ENCODE assay signal across 33 cellular contexts in the genomic region with DNA sequence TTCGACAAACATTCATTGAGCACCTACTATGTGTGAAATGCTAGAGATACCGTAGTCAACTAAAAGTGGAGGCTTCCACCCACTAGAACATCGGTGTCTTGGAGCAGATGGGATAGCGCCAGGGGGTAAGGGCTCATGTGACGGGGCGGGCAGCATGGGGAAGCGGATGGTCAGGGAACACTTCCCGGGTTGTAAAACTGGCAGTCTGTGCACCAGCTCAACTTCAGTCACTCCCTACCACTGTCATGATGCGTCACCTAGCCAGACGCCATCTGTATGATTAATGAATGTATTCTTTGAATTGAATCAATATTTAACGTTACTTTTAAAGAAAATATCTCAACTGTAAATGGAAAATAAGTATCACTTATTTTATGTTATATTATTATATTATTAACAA.
"Had no signal": no experiment of that assay in that cellular context is flagged by ENCODE, and none has a peak within 500 bp of the region (broad histone marks: within the 10 kb centered on the region; RNA-seq: fewer than 3 reads in every experiment).

No MANE protein-coding gene starts in this region.

- DNase-seq: activated CD4-positive, alpha-beta T cell treated with anti-CD3 and anti-CD28 coated beads, Interleukin-2, amount 10 ng/mL, durations not matched to agents 7 days and 5 days; activated CD4-positive, alpha-beta T cell treated with anti-CD3 and anti-CD28 coated beads, Interleukin-2, amount 50 U/mL, for 48 hours; activated CD8-positive, alpha-beta T cell treated with anti-CD3 and anti-CD28 coated beads, Interleukin-2, amount 10 ng/mL, durations not matched to agents 7 days and 5 days; activated gamma-delta T cell; activated naive CD4-positive, alpha-beta T cell treated with anti-CD3 and anti-CD28 coated beads for 36 hours; activated naive CD8-positive, alpha-beta T cell treated with anti-CD3 and anti-CD28 coated beads, Interleukin-2, amount 50 U/mL, for 24 hours; activated T-cell treated with anti-CD3 and anti-CD28 coated beads, Interleukin-2, amount 50 U/mL, for 24 hours; MM.1S; MV-4-11; NCI-H1092 treated with DMSO at 0.1 percent for 48 hours; NCI-H1417; NCI-H146; NCI-H187; NCI-H2029 treated with DMSO at 0.1 percent for 48 hours; NCI-H2107; NCI-H226; NCI-H526; NCI-H748 treated with DMSO at 0.1 percent for 48 hours; NK-92 treated with Interleukin-12 subunit alpha and Interleukin-12 subunit beta, amount 100 ng/mL, for 24 hours; PC-3; Peyer's patch; SJCRH30; T1000; WERI-Rb-1 had no signal

- H3K9me3 Mint-ChIP-seq: activated CD4-positive, alpha-beta T cell treated with anti-CD3 and anti-CD28 coated beads, Interleukin-2, amount 10 ng/mL, durations not matched to agents 7 days and 5 days; activated naive CD4-positive, alpha-beta T cell treated with anti-CD3 and anti-CD28 coated beads for 36 hours; activated naive CD8-positive, alpha-beta T cell treated with anti-CD3 and anti-CD28 coated beads, Interleukin-2, amount 50 U/mL, for 24 hours; activated T-cell treated with anti-CD3 and anti-CD28 coated beads, Interleukin-2, amount 50 U/mL, for 24 hours; activated T-helper 2 cell treated with anti-CD3 and anti-CD28 coated beads, Interferon-gamma antibody, Interleukin-2, Interleukin-4, amounts not matched to agents 10 μg/mL and 5 μg/mL and 100 μg/mL, durations not matched to agents 14 hours and 24 hours and 36 hours; central memory CD8-positive, alpha-beta T cell had no signal

- H3K9me3 ChIP-seq: ascending aorta, Peyer's patch, SJCRH30 had no signal

- H3K27me3 ChIP-seq: ascending aorta, cardiac muscle cell, Peyer's patch, SJCRH30 had no signal

- H3K4me3 ChIP-seq: ascending aorta, cardiac muscle cell, Peyer's patch, SJCRH30, SK-N-MC had no signal

- H3K27ac ChIP-seq: ascending aorta, cardiac muscle cell, KMS-11, Peyer's patch, RWPE1, SJCRH30, SK-N-MC had no signal

- H3K36me3 ChIP-seq: ascending aorta, cardiac muscle cell, Peyer's patch, SJCRH30 had no signal

- H3K4me2 ChIP-seq: KMS-11 had no signal

- ATAC-seq: activated CD8-positive, alpha-beta T cell treated with anti-CD3 and anti-CD28 coated beads, Interleukin-2, amount 10 ng/mL, durations not matched to agents 7 days and 5 days; activated naive CD8-positive, alpha-beta T cell treated with anti-CD3 and anti-CD28 coated beads, Interleukin-2, amount 50 U/mL, for 24 hours; PC-3; Right ventricle myocardium inferior had no signal

- H3K4me1 ChIP-seq: ascending aorta, Peyer's patch, SJCRH30 had no signal

- H3K27ac Mint-ChIP-seq: activated CD4-positive, alpha-beta T cell treated with anti-CD3 and anti-CD28 coated beads, Interleukin-2, amount 10 ng/mL, durations not matched to agents 7 days and 5 days; activated CD8-positive, alpha-beta T cell treated with anti-CD3 and anti-CD28 coated beads, Interleukin-2, amount 10 ng/mL, durations not matched to agents 7 days and 5 days; activated naive CD4-positive, alpha-beta T cell treated with anti-CD3 and anti-CD28 coated beads for 36 hours; activated naive CD8-positive, alpha-beta T cell; activated naive CD8-positive, alpha-beta T cell treated with anti-CD3 and anti-CD28 coated beads, Interleukin-2, amount 50 U/mL, for 24 hours; activated T-cell treated with anti-CD3 and anti-CD28 coated beads, Interleukin-2, amount 50 U/mL, for 24 hours; activated T-helper 2 cell treated with anti-CD3 and anti-CD28 coated beads, Interferon-gamma antibody, Interleukin-2, Interleukin-4, amounts not matched to agents 10 μg/mL and 5 μg/mL and 100 μg/mL, durations not matched to agents 14 hours and 24 hours and 36 hours had no signal

- H3K36me3 Mint-ChIP-seq: activated naive CD8-positive, alpha-beta T cell had no signal

- H3K27me3 Mint-ChIP-seq: activated CD4-positive, alpha-beta T cell treated with anti-CD3 and anti-CD28 coated beads, Interleukin-2, amount 10 ng/mL, durations not matched to agents 7 days and 5 days; activated naive CD8-positive, alpha-beta T cell; activated naive CD8-positive, alpha-beta T cell treated with anti-CD3 and anti-CD28 coated beads, Interleukin-2, amount 50 U/mL, for 24 hours; activated T-cell treated with anti-CD3 and anti-CD28 coated beads, Interleukin-2, amount 50 U/mL, for 24 hours; central memory CD8-positive, alpha-beta T cell had no signal

- H3K9ac ChIP-seq: KMS-11 had no signal

- H3K4me1 Mint-ChIP-seq: activated CD4-positive, alpha-beta T cell treated with anti-CD3 and anti-CD28 coated beads, Interleukin-2, amount 10 ng/mL, durations not matched to agents 7 days and 5 days; activated naive CD8-positive, alpha-beta T cell treated with anti-CD3 and anti-CD28 coated beads, Interleukin-2, amount 50 U/mL, for 24 hours; central memory CD8-positive, alpha-beta T cell had no signal

- H3K4me3 Mint-ChIP-seq: activated CD4-positive, alpha-beta T cell treated with anti-CD3 and anti-CD28 coated beads, Interleukin-2, amount 10 ng/mL, durations not matched to agents 7 days and 5 days; activated CD8-positive, alpha-beta T cell treated with anti-CD3 and anti-CD28 coated beads, Interleukin-2, amount 10 ng/mL, durations not matched to agents 7 days and 5 days; activated naive CD4-positive, alpha-beta T cell treated with anti-CD3 and anti-CD28 coated beads for 36 hours; activated naive CD8-positive, alpha-beta T cell; activated naive CD8-positive, alpha-beta T cell treated with anti-CD3 and anti-CD28 coated beads, Interleukin-2, amount 50 U/mL, for 24 hours; activated T-cell treated with anti-CD3 and anti-CD28 coated beads, Interleukin-2, amount 50 U/mL, for 24 hours; central memory CD8-positive, alpha-beta T cell had no signal
